Comparison of ENCODE assay signal across 13 cellular contexts in genomic region chr2:200705305-200705985, GRCh38.
DNase-seq lines count a peak whose midpoint lies in the region; ATAC-seq, FAIRE-seq and TF ChIP-seq lines count a peak whose summit lies in the region.
"Had no signal": no experiment of that assay in that cellular context is flagged by ENCODE, and none has a peak within 500 bp of the region (broad histone marks: within the 10 kb centered on the region; RNA-seq: fewer than 3 reads in every experiment).

No MANE protein-coding gene starts in this region.

- intact Hi-C loops in dorsolateral prefrontal cortex (cut with DNase I): loop anchor here (10.0 kb wide), 3 partner anchors 181 to 731 kb away; partner anchors contain the start of gene SGO2 (in 1 of the 2)
- intact Hi-C loops in kidney (cut with DNase I): loop anchor here (10.0 kb wide), 1 partner anchor 131 kb away; no protein-coding TSS in a partner anchor

- H3K4me3 ChIP-seq in HFF-Myc (replicated peaks; ENCODE audit: low read depth, low read length) (no peak overlapping the region), dorsolateral prefrontal cortex (peak overlapping the region in 1 of 59 donors; percentile 5), kidney (ENCODE audit: low read length in 2 of 2) (no peak overlapping the region)
- H3K4me3 ChIP-seq: upper lobe of left lung had no signal

- no peaks in the 10 kb centered on the region for H3K36me3 ChIP-seq in kidney (ENCODE audit: control insufficient read depth in 1 of 2, insufficient read depth in 2 of 2, low read length in 2 of 2)
- H3K36me3 ChIP-seq: upper lobe of left lung had no signal

- ATAC-seq in left lobe of liver: peak; percentile 37

- H3K9me3 ChIP-seq in kidney (ENCODE audit: control insufficient read depth in 1 of 2, low read length in 2 of 2): no peaks in the 10 kb centered on the region
- H3K9me3 ChIP-seq: upper lobe of left lung had no signal

- DNase-seq in AG08396 (ENCODE audit: low spot score) (peak; percentile 28), HFF-Myc (ENCODE audit: extremely low read depth, low read depth) (no peak), dorsolateral prefrontal cortex (peak in 2 of 10 donors; percentile 29 to 53), left lobe of liver (ENCODE audit: low spot score) (no peak), NCI-H510A treated with DMSO at 0.1 percent for 48 hours (lab: John Stamatoyannopoulos, UW) (no peak), GM03348 (ENCODE audit: low spot score) (no peak), kidney (no peak)
- DNase-seq in stimulated activated CD4-positive, alpha-beta T cell treated with anti-CD3 and anti-CD28 coated beads, Interleukin-2, amount 100 ng/mL, for 24 hours: no peak
- DNase-seq: kidney glomerular epithelial cell; NCI-H2029; stimulated activated CD4-positive, alpha-beta T cell treated with anti-CD3 and anti-CD28 coated beads, Interleukin-1b, Interleukin-23, amount 100 ng/mL, for 48 hours; upper lobe of left lung had no signal

- no peak overlapping the region for H3K9ac ChIP-seq in kidney (ENCODE audit: low read length in 2 of 2)

- FAIRE-seq in kidney (lab: Jason Lieb, UNC): no peak
- FAIRE-seq: G401.6 had no signal

- H3K4me1 ChIP-seq in kidney (ENCODE audit: control insufficient read depth in 1 of 2, insufficient read depth in 1 of 2, low read depth in 1 of 2, low read length in 2 of 2): no peaks in the 10 kb centered on the region

- TF ChIP-seq CTCF in HFF-Myc (IDR thresholded peaks at IDR 0.05; ENCODE audit: low read depth, low read length, missing control alignments) (peak; percentile 36), dorsolateral prefrontal cortex (IDR thresholded peaks at IDR 0.05 in 54 of 56, conservative IDR thresholded peaks at IDR 0.05 in 2 of 56; ENCODE audit: low read depth in 1 of 56, partially characterized antibody in 56 of 56) (peak in 40 of 56 donors; percentile 10 to 65 (median 38)), kidney (IDR thresholded peaks at IDR 0.05; ENCODE audit: borderline replicate concordance, extremely low read depth, insufficient read depth) (no peak)

- H3K27ac ChIP-seq in dorsolateral prefrontal cortex (peak overlapping the region; percentile 6 to 95 (median 84)), kidney (ENCODE audit: low read depth in 2 of 2, low read length in 2 of 2) (no peak overlapping the region)
- H3K27ac ChIP-seq: upper lobe of left lung had no signal

- H3K27me3 ChIP-seq in dorsolateral prefrontal cortex: no peaks in the 10 kb centered on the region
- H3K27me3 ChIP-seq: upper lobe of left lung had no signal

Comparison
In these comparisons a context has a peak if more than half of its experiments do, and no peak if none do; other contexts are left out.
1. H3K27ac ChIP-seq: peak in dorsolateral prefrontal cortex (59 of 59); none in kidney (0 of 2).